ENCODE assay signal across 21 cellular contexts in genomic region chr3:37247398-37248114, GRCh38. TPM values are rescaled to one million over a fixed set of nuclear protein-coding genes. Genes with fewer than 3 reads are reported as not detected.
DNase-seq lines count a peak whose midpoint lies in the region; ATAC-seq, FAIRE-seq and TF ChIP-seq lines count a peak whose summit lies in the region.
"Had no signal": no experiment of that assay in that cellular context is flagged by ENCODE, and none has a peak within 500 bp of the region (broad histone marks: within the 10 kb centered on the region; RNA-seq: fewer than 3 reads in every experiment).

No MANE protein-coding gene starts in this region.

- BruUV-seq in PC-9 (replicated peaks; lab: Mats Ljungman, UMichigan): no TSS peak

- DNase-seq in left ventricle myocardium inferior (no peak), heart right ventricle (no peak), PC-9 (no peak), kidney (no peak), brain microvascular endothelial cell (no peak), NCI-H187 treated with DMSO at 0.1 percent for 48 hours (lab: John Stamatoyannopoulos, UW) (no peak), RCC 7860 (ENCODE audit: low spot score) (no peak)
- DNase-seq: C1 segment of cervical spinal cord, DMS53, MM.1S, NCI-H1105 treated with DMSO at 0.1 percent for 48 hours, NCI-H2029, NCI-H2171 treated with DMSO at 0.1 percent for 48 hours, NCI-H774, SIG-M5 had no signal

- peak overlapping the region; percentile 20 for H3K4me2 ChIP-seq in PC-9
- H3K4me2 ChIP-seq: KMS-11 had no signal

- no peak overlapping the region for H2AFZ ChIP-seq in PC-9

- H3K4me1 ChIP-seq in left ventricle myocardium inferior (peaks cover 84% of the 10 kb centered on the region), heart right ventricle (peaks cover 6 to 75% (median 59%) of the 10 kb centered on the region in 9 donors), PC-9 (replicated peaks; ENCODE audit: insufficient read depth) (peaks cover 30% of the 10 kb centered on the region; the same call in 1 of the 2 replicates), kidney (ENCODE audit: control insufficient read depth in 1 of 2, insufficient read depth in 1 of 2, low read depth in 1 of 2, low read length in 2 of 2) (peaks cover 11 to 29% of the 10 kb centered on the region in 2 donors), subcutaneous abdominal adipose tissue (ENCODE audit: control insufficient read depth in 5 of 5, insufficient read depth in 5 of 5, low read length in 5 of 5) (peaks cover 0 to 56% (median 40%) of the 10 kb centered on the region in 5 donors)

- H3K79me2 ChIP-seq in PC-9 (ENCODE audit: low read depth): peaks cover 93% of the 10 kb centered on the region

- H3K27me3 ChIP-seq in left ventricle myocardium inferior (ENCODE audit: low read depth) (no peaks in the 10 kb centered on the region), heart right ventricle (no peaks in the 10 kb centered on the region), PC-9 (ENCODE audit: insufficient read depth, low read depth) (no peaks in the 10 kb centered on the region), subcutaneous abdominal adipose tissue (ENCODE audit: control insufficient read depth in 5 of 5, insufficient read depth in 4 of 5, low read length in 5 of 5) (no peaks in the 10 kb centered on the region), brain microvascular endothelial cell (replicated peaks) (no peaks in the 10 kb centered on the region)

- in situ Hi-C loops in brain microvascular endothelial cell (cut with HindIII; ENCODE audit: low pct_ligation_motif_present, low sequenced_read_pairs): no loop called here

- TF ChIP-seq CTCF in left ventricle myocardium inferior (IDR thresholded peaks at IDR 0.05; ENCODE audit: borderline replicate concordance) (no peak), heart right ventricle (IDR thresholded peaks at IDR 0.05) (no peak), PC-9 (conservative IDR thresholded peaks at IDR 0.05) (no peak), kidney (IDR thresholded peaks at IDR 0.05; ENCODE audit: borderline replicate concordance, extremely low read depth, insufficient read depth) (no peak), brain microvascular endothelial cell (IDR thresholded peaks at IDR 0.05; ENCODE audit: low read depth, low read length, missing control alignments) (no peak)

- peaks cover 11% of the 10 kb centered on the region for H3K36me3 ChIP-seq in left ventricle myocardium inferior
- H3K36me3 ChIP-seq in heart right ventricle: peaks cover 0 to 30% (median 9%) of the 10 kb centered on the region in 9 donors
- H3K36me3 ChIP-seq in PC-9 (ENCODE audit: low read depth): peaks cover 16% of the 10 kb centered on the region
- H3K36me3 ChIP-seq in kidney (ENCODE audit: control insufficient read depth in 1 of 2, insufficient read depth in 2 of 2, low read length in 2 of 2): peaks cover 5 to 7% of the 10 kb centered on the region in 2 donors
- H3K36me3 ChIP-seq in subcutaneous abdominal adipose tissue (ENCODE audit: control insufficient read depth in 5 of 5, insufficient read depth in 5 of 5, low read length in 5 of 5): peaks cover 3 to 19% (median 9%) of the 10 kb centered on the region in 5 donors
- peaks cover 8% of the 10 kb centered on the region for H3K36me3 ChIP-seq in brain microvascular endothelial cell (replicated peaks)

- CTCF ChIA-PET in PC-9 (lab: Charles Lee): no interaction called here

- POLR2A ChIA-PET in PC-9 (lab: Charles Lee; ENCODE audit: unreplicated experiment): no interaction called here

- peak overlapping the region; percentile 32 for H3K27ac ChIP-seq in left ventricle myocardium inferior (replicated peaks)
- H3K27ac ChIP-seq in heart right ventricle: peak overlapping the region in 4 of 10 donors; percentile 5 to 33 (median 20)
- H3K27ac ChIP-seq in PC-9: no peak overlapping the region
- peak overlapping the region in 1 of 2 donors; percentile 36 for H3K27ac ChIP-seq in kidney (ENCODE audit: low read depth in 2 of 2, low read length in 2 of 2)
- peak overlapping the region; percentile 56 for H3K27ac ChIP-seq in subcutaneous abdominal adipose tissue (ENCODE audit: low read depth, low read length)
- no peak overlapping the region for H3K27ac ChIP-seq in brain microvascular endothelial cell
- H3K27ac ChIP-seq: HL-60, KMS-11 had no signal

- H3K9me2 ChIP-seq in PC-9 (ENCODE audit: insufficient read depth): no peaks in the 10 kb centered on the region; the same call in 1 of the 2 replicates

- intact Hi-C loops in left ventricle myocardium inferior (cut with micrococcal nuclease) (no loop called here), heart right ventricle (cut with DNase I) (no loop called here), PC-9 (cut with micrococcal nuclease; ENCODE audit: unreplicated experiment) (no loop called here), kidney (cut with DNase I) (no loop called here)

- H3K4me3 ChIP-seq in left ventricle myocardium inferior: no peak overlapping the region
- no peak overlapping the region for H3K4me3 ChIP-seq in heart right ventricle
- H3K4me3 ChIP-seq in PC-9: no peak overlapping the region
- H3K4me3 ChIP-seq in kidney (ENCODE audit: low read length in 2 of 2): peak overlapping the region; percentile 23 to 38
- H3K4me3 ChIP-seq in subcutaneous abdominal adipose tissue (ENCODE audit: low read depth in 1 of 5, low read length in 5 of 5): no peak overlapping the region
- no peak overlapping the region for H3K4me3 ChIP-seq in brain microvascular endothelial cell (ENCODE audit: low read depth, low read length)

- FAIRE-seq in kidney (lab: Jason Lieb, UNC) (no peak), RCC 7860 (lab: Jason Lieb, UNC) (no peak)
- FAIRE-seq: G401.6, GM12892, GM19239 had no signal

- 0 out of 2 replicates have a peak, but pooled peaks cover 4% of the 10 kb centered on the region for H3F3A ChIP-seq in PC-9 (ENCODE audit: insufficient read depth, low read depth)

- ATAC-seq in heart right ventricle: no peak

- 54 to 78% methylated on average over 3 of the region's 3 CpGs for WGBS in heart right ventricle, 2 donors

- H4K20me1 ChIP-seq in PC-9 (ENCODE audit: insufficient read depth): peaks cover 73% of the 10 kb centered on the region

- no peaks in the 10 kb centered on the region for H3K9me3 ChIP-seq in left ventricle myocardium inferior (replicated peaks)
- H3K9me3 ChIP-seq in heart right ventricle: no peaks in the 10 kb centered on the region
- no peaks in the 10 kb centered on the region for H3K9me3 ChIP-seq in PC-9 (ENCODE audit: insufficient read depth, low read depth)
- no peaks in the 10 kb centered on the region for H3K9me3 ChIP-seq in kidney (ENCODE audit: control insufficient read depth in 1 of 2, low read length in 2 of 2)
- H3K9me3 ChIP-seq in subcutaneous abdominal adipose tissue (ENCODE audit: control insufficient read depth in 5 of 5, low read length in 5 of 5): no peaks in the 10 kb centered on the region

- H3K9ac ChIP-seq in kidney (ENCODE audit: low read length in 2 of 2): no peak overlapping the region
- H3K9ac ChIP-seq in subcutaneous abdominal adipose tissue (ENCODE audit: low read length in 5 of 5): peak overlapping the region in 1 of 5 donors; percentile 54
- H3K9ac ChIP-seq: KMS-11 had no signal

RNA-seq across cellular contexts. Expression of gene GOLGA4, which starts 4.5 kb away (rescaled TPM):
- total RNA-seq in left ventricle myocardium inferior: 202 TPM
- total RNA-seq in heart right ventricle: 100 to 1,000 TPM; 132 to 214 (median 187) TPM
- 10 to 100 TPM; 36.7 to 74.0 TPM for polyA plus RNA-seq in heart right ventricle
- 77.4 and 77.7 TPM in 2 replicates for total RNA-seq in PC-9 (2021)
- 67.0 TPM for total RNA-seq in kidney
- 19.9 TPM for polyA plus RNA-seq in kidney (ENCODE audit: insufficient read depth, low read depth, low replicate concordance)

Comparison
In these comparisons a context has a peak if more than half of its experiments do, and no peak if none do; other contexts are left out.
1. H3K27ac ChIP-seq: peak in left ventricle myocardium inferior (single experiment) and subcutaneous abdominal adipose tissue (single experiment); none in PC-9 (single experiment) and brain microvascular endothelial cell (single experiment).
2. H3K4me3 ChIP-seq: peak in kidney (2 of 2); none in left ventricle myocardium inferior (single experiment), heart right ventricle (0 of 10), PC-9 (single experiment), subcutaneous abdominal adipose tissue (0 of 5) and brain microvascular endothelial cell (single experiment).